Comparison of ENCODE assay signal across 18 cellular contexts in the genomic region with DNA sequence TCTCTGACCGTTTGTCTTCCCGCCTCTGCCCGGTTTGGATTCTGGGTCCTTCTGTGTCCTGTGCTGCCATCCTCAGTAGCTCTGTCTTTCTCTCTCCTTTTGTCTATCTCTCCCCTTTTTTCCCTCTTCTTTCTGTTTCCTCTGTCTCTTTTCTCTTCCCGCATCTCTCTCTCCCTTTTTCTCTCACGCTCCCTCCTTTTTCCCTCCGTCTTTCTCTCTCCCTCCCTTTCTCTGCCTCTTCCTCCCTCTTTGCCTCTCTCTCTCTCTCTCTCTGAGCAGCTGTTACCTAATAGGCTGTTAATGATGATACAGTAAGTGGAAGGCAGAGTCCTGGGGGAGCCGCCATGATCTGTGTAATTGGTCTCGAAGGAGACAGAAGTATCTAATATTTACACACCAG.
A peak's percentile ranks its signal among the peaks of the same experiment; 100 is the strongest.
DNase-seq lines count a peak whose midpoint lies in the region; TF ChIP-seq lines count a peak whose summit lies in the region.
"Had no signal": no experiment of that assay in that cellular context is flagged by ENCODE, and none has a peak within 500 bp of the region (broad histone marks: within the 10 kb centered on the region; RNA-seq: fewer than 3 reads in every experiment).

No MANE protein-coding gene starts in this region.

- peaks cover 13% of the 10 kb centered on the region for H3K9me3 Mint-ChIP-seq in glutamatergic neuron (ENCODE audit: unreplicated experiment)
- H3K9me3 Mint-ChIP-seq: CD4-positive, alpha-beta T cell; IgD-negative memory B cell had no signal

- H3K27ac ChIP-seq in BLaER1: no peak overlapping the region
- no peak overlapping the region for H3K27ac ChIP-seq in ascending aorta
- H3K27ac ChIP-seq: SJSA1 had no signal

- H3K36me3 ChIP-seq in BLaER1 (no peaks in the 10 kb centered on the region), ascending aorta (no peaks in the 10 kb centered on the region)
- H3K36me3 ChIP-seq: HAP-1, SJSA1 had no signal

- H3K27me3 Mint-ChIP-seq in glutamatergic neuron (ENCODE audit: unreplicated experiment): peaks cover 19% of the 10 kb centered on the region

- no peak overlapping the region for H3K9ac ChIP-seq in BLaER1

- H3K9me3 ChIP-seq in BLaER1: no peaks in the 10 kb centered on the region
- no peaks in the 10 kb centered on the region for H3K9me3 ChIP-seq in ascending aorta
- H3K9me3 ChIP-seq: HAP-1, SJSA1 had no signal

- DNase-seq in DMS 273 (lab: John Stamatoyannopoulos, UW; ENCODE audit: unreplicated experiment) (peak; percentile 76), NCI-H2171 treated with DMSO at 0.1 percent for 48 hours (lab: John Stamatoyannopoulos, UW) (peak; percentile 82), glutamatergic neuron (peak; percentile 58), middle frontal gyrus (ENCODE audit: extremely low spot score, low spot score) (no peak), HUDEP-2 (lab: John Stamatoyannopoulos, UW; ENCODE audit: unreplicated experiment in 76 of 76) (no peak), ascending aorta (ENCODE audit: low spot score in 2 of 2) (no peak)
- DNase-seq: ACHN; Calu3; CD4-positive, alpha-beta T cell; DMS79 treated with DMSO at 0.1 percent for 48 hours; NCI-H187 treated with DMSO at 0.1 percent for 48 hours; NCI-H2227 treated with DMSO at 0.1 percent for 48 hours; NCI-H526; SW 1271 had no signal

- H3K27ac Mint-ChIP-seq in glutamatergic neuron (ENCODE audit: unreplicated experiment): peak overlapping the region; percentile 81
- H3K27ac Mint-ChIP-seq: CD4-positive, alpha-beta T cell; IgD-negative memory B cell had no signal

- peaks cover 88% of the 10 kb centered on the region for H3K4me1 ChIP-seq in BLaER1
- peaks cover 0 to 3% of the 10 kb centered on the region in 2 donors for H3K4me1 ChIP-seq in ascending aorta

- intact Hi-C loops in ascending aorta (cut with DNase I): loop anchor here (5.0 kb wide), 1 partner anchor 131 kb away; no protein-coding TSS in a partner anchor

- no peaks in the 10 kb centered on the region for H3K36me3 Mint-ChIP-seq in glutamatergic neuron (ENCODE audit: unreplicated experiment)
- H3K36me3 Mint-ChIP-seq: IgD-negative memory B cell had no signal

- no peaks in the 10 kb centered on the region for H4K20me1 ChIP-seq in BLaER1

- H3K27me3 ChIP-seq in BLaER1 (no peaks in the 10 kb centered on the region), ascending aorta (no peaks in the 10 kb centered on the region)
- H3K27me3 ChIP-seq: SJSA1 had no signal

- H3K4me2 ChIP-seq in BLaER1: peak overlapping the region; percentile 71; the same call in 1 of the 2 replicates

- H3K4me3 ChIP-seq in BLaER1: no peak overlapping the region
- H3K4me3 ChIP-seq in ascending aorta: no peak overlapping the region
- H3K4me3 ChIP-seq: HAP-1, SJSA1 had no signal

- H3K4me3 Mint-ChIP-seq in glutamatergic neuron (ENCODE audit: unreplicated experiment): peak overlapping the region; percentile 77
- H3K4me3 Mint-ChIP-seq: CD4-positive, alpha-beta T cell; IgD-negative memory B cell had no signal

- H3K4me1 Mint-ChIP-seq in glutamatergic neuron (ENCODE audit: low read depth, unreplicated experiment): peaks cover 24% of the 10 kb centered on the region

- TF ChIP-seq CTCF in glutamatergic neuron (IDR thresholded peaks at IDR 0.05; ENCODE audit: partially characterized antibody, unreplicated experiment) (no peak), ascending aorta (IDR thresholded peaks at IDR 0.05) (no peak)

Comparison
In these comparisons a context has a peak if more than half of its experiments do, and no peak if none do; other contexts are left out.
1. DNase-seq: peak in DMS 273 (single experiment), NCI-H2171 treated with DMSO at 0.1 percent for 48 hours (single experiment) and glutamatergic neuron (single experiment); none in middle frontal gyrus (single experiment), HUDEP-2 (0 of 76) and ascending aorta (0 of 2).